In genomic region chr18:12028040-12028628, GRCh38 we compare ENCODE assay signal across 17 cellular contexts. TPM values are rescaled to one million over a fixed set of nuclear protein-coding genes. Genes with fewer than 3 reads are reported as not detected.
DNase-seq lines count a peak whose midpoint lies in the region; ATAC-seq and TF ChIP-seq lines count a peak whose summit lies in the region.
"Had no signal": no experiment of that assay in that cellular context is flagged by ENCODE, and none has a peak within 500 bp of the region (broad histone marks: within the 10 kb centered on the region; RNA-seq: fewer than 3 reads in every experiment).

No MANE protein-coding gene starts in this region.

- ATAC-seq in heart right ventricle (peak in 7 of 8 donors; percentile 24 to 77 (median 46)), esophagus mucosa (peak; percentile 17), sciatic nerve (peak; percentile 33), gastroesophageal sphincter (no peak)
- ATAC-seq: CD8-positive, alpha-beta T cell had no signal

- no peak for TF ChIP-seq POLR2A in thyroid gland (IDR thresholded peaks at IDR 0.05)
- TF ChIP-seq POLR2A in gastroesophageal sphincter (IDR thresholded peaks at IDR 0.05), result no peak

- DNase-seq in heart right ventricle, result peak; percentile 45 to 59
- DNase-seq in right atrium auricular region (ENCODE audit: low spot score), result no peak
- peak; percentile 49 for DNase-seq in sciatic nerve (ENCODE audit: low spot score)
- no peak for DNase-seq in thyroid gland
- no peak for DNase-seq in NK-92 (lab: John Stamatoyannopoulos, UW; ENCODE audit: unreplicated experiment)
- DNase-seq in DMS53 treated with DMSO at 0.1 percent for 48 hours (lab: John Stamatoyannopoulos, UW; ENCODE audit: unreplicated experiment), result no peak
- DNase-seq: Calu3; CD8-positive, alpha-beta T cell; DMS53; NCI-H146; NCI-H2029 treated with DMSO at 0.1 percent for 48 hours; NCI-H2171; NCI-H526 treated with DMSO at 0.1 percent for 48 hours; SHP77 treated with DMSO at 0.1 percent for 48 hours had no signal

- no peak overlapping the region for H3K4me3 ChIP-seq in heart right ventricle
- no peak overlapping the region for H3K4me3 ChIP-seq in right atrium auricular region
- no peak overlapping the region for H3K4me3 ChIP-seq in thyroid gland (replicated peaks in 1 of 3)
- H3K4me3 ChIP-seq in gastroesophageal sphincter, result no peak overlapping the region
- H3K4me3 ChIP-seq: Peyer's patch had no signal

- 60 to 65% methylated on average over 15 of the region's 15 CpGs for whole genome bisulfite sequencing in heart right ventricle, 2 donors
- 88% methylated on average over 11 to 15 of the region's 15 CpGs for WGBS in thyroid gland, 2 donors
- WGBS in gastroesophageal sphincter (ENCODE audit: low coverage in 1 of 2), 2 donors, result 60 to 66% methylated on average over 1 to 9 of the region's 15 CpGs

- H3K36me3 ChIP-seq in heart right ventricle (peaks cover 0 to 63% (median 0%) of the 10 kb centered on the region in 9 donors), right atrium auricular region (no peaks in the 10 kb centered on the region), thyroid gland (peaks cover 0 to 4% of the 10 kb centered on the region in 2 donors), gastroesophageal sphincter (peaks cover 0 to 69% of the 10 kb centered on the region in 2 donors)

- no peak for TF ChIP-seq EP300 in gastroesophageal sphincter (IDR thresholded peaks at IDR 0.05)

- no peaks in the 10 kb centered on the region for H3K9me3 ChIP-seq in heart right ventricle
- no peaks in the 10 kb centered on the region for H3K9me3 ChIP-seq in right atrium auricular region
- H3K9me3 ChIP-seq in thyroid gland, result no peaks in the 10 kb centered on the region
- H3K9me3 ChIP-seq in gastroesophageal sphincter, result no peaks in the 10 kb centered on the region
- H3K9me3 ChIP-seq: Peyer's patch had no signal

- TF ChIP-seq CTCF in heart right ventricle (IDR thresholded peaks at IDR 0.05) (no peak), right atrium auricular region (IDR thresholded peaks at IDR 0.05) (no peak), thyroid gland (IDR thresholded peaks at IDR 0.05) (no peak), gastroesophageal sphincter (IDR thresholded peaks at IDR 0.05) (no peak)

- H3K27me3 ChIP-seq in heart right ventricle, result no peaks in the 10 kb centered on the region
- H3K27me3 ChIP-seq in right atrium auricular region, result no peaks in the 10 kb centered on the region
- no peaks in the 10 kb centered on the region for H3K27me3 ChIP-seq in thyroid gland
- H3K27me3 ChIP-seq in gastroesophageal sphincter, result no peaks in the 10 kb centered on the region
- H3K27me3 ChIP-seq: Peyer's patch had no signal

- H3K27ac ChIP-seq in heart right ventricle, result peak overlapping the region in 5 of 10 donors; percentile 3 to 62 (median 36)
- H3K27ac ChIP-seq in right atrium auricular region, result no peak overlapping the region
- H3K27ac ChIP-seq in thyroid gland, result peak overlapping the region in 2 of 3 donors; percentile 85 to 93
- peak overlapping the region in 1 of 4 donors; percentile 17 for H3K27ac ChIP-seq in gastroesophageal sphincter
- H3K27ac ChIP-seq: Peyer's patch had no signal

- H3K4me1 ChIP-seq in heart right ventricle (peaks cover 0 to 28% (median 5%) of the 10 kb centered on the region in 9 donors), right atrium auricular region (peaks cover 0 to 6% of the 10 kb centered on the region in 2 donors), thyroid gland (peaks cover 13 to 52% of the 10 kb centered on the region in 2 donors), gastroesophageal sphincter (peaks cover 0 to 53% (median 20%) of the 10 kb centered on the region in 3 donors)

- intact Hi-C loops in heart right ventricle (cut with DNase I), result no loop called here
- intact Hi-C loops in sciatic nerve (cut with DNase I), result no loop called here
- intact Hi-C loops in thyroid gland (cut with DNase I), result loop anchor here (10.0 kb wide), 1 partner anchor 173 kb away; the partner anchor contains the start of gene CHMP1B

RNA-seq across cellular contexts. Expression of gene IMPA2, which starts 46.8 kb away (rescaled TPM):
- 10 to 100 TPM; 19.8 to 79.6 (median 32.2) TPM for total RNA-seq in heart right ventricle
- polyA plus RNA-seq in heart right ventricle, result 10 to 100 TPM; 17.6 to 41.9 TPM
- total RNA-seq in right atrium auricular region, result 10 to 100 TPM; 20.2 to 22.9 TPM
- 140 TPM for total RNA-seq in esophagus mucosa
- total RNA-seq in sciatic nerve, result 15.8 TPM
- total RNA-seq in thyroid gland, result 10 to 100 TPM; 42.5 to 75.8 (median 54.3) TPM
- 100 to 1,000 TPM; 112 to 385 (median 215) TPM for total RNA-seq in gastroesophageal sphincter

Comparison
In these comparisons a context has a peak if more than half of its experiments do, and no peak if none do; other contexts are left out.
1. DNase-seq: peak in heart right ventricle (2 of 2) and sciatic nerve (single experiment); none in right atrium auricular region (single experiment), thyroid gland (0 of 2), NK-92 (single experiment) and DMS53 treated with DMSO at 0.1 percent for 48 hours (single experiment).
2. H3K27ac ChIP-seq: peak in thyroid gland (2 of 3); none in right atrium auricular region (0 of 2).